Comparison of ENCODE assay signal across 22 cellular contexts in genomic region chr15:86316699-86317378, GRCh38.
DNase-seq lines count a peak whose midpoint lies in the region; ATAC-seq lines count a peak whose summit lies in the region.
"Had no signal": no experiment of that assay in that cellular context is flagged by ENCODE, and none has a peak within 500 bp of the region (broad histone marks: within the 10 kb centered on the region; RNA-seq: fewer than 3 reads in every experiment).

No MANE protein-coding gene starts in this region.

- H3K9me3 ChIP-seq in adipocyte (ENCODE audit: control insufficient read depth, low read length) (no peaks in the 10 kb centered on the region), skeletal muscle tissue (ENCODE audit: control insufficient read depth in 3 of 3, low read length in 3 of 3) (no peaks in the 10 kb centered on the region)
- H3K9me3 ChIP-seq: lower lobe of right lung, testis had no signal

- H3K4me1 ChIP-seq in adipocyte (ENCODE audit: control insufficient read depth, insufficient read depth, low read length) (peaks cover 26% of the 10 kb centered on the region), skeletal muscle tissue (ENCODE audit: control insufficient read depth in 3 of 3, insufficient read depth in 3 of 3, low read length in 3 of 3) (no peaks in the 10 kb centered on the region)
- H3K4me1 ChIP-seq: lower lobe of right lung, testis had no signal

- DNase-seq in DMS153 (lab: John Stamatoyannopoulos, UW) (peak; percentile 18), DMS153 treated with DMSO at 0.1 percent for 48 hours (lab: John Stamatoyannopoulos, UW; ENCODE audit: unreplicated experiment) (no peak), adipocyte (ENCODE audit: low read depth) (no peak), islet precursor cell (peak; percentile 54), NCI-H526 (lab: John Stamatoyannopoulos, UW) (no peak)
- no peak for DNase-seq in activated CD8-positive, alpha-beta memory T cell treated with anti-CD3 and anti-CD28 coated beads for 24 hours
- DNase-seq: 8988T; activated CD4-positive, alpha-beta memory T cell treated with anti-CD3 and anti-CD28 coated beads, Interleukin-2, amount 10 ng/mL, durations not matched to agents 7 days and 5 days; activated naive CD8-positive, alpha-beta T cell treated with anti-CD3 and anti-CD28 coated beads, Interleukin-2, amount 10 ng/mL, durations not matched to agents 7 days and 5 days; activated T-cell treated with anti-CD3 and anti-CD28 coated beads, Interleukin-2, amount 50 U/mL, for 4 hours; brain microvascular endothelial cell; C1 segment of cervical spinal cord; immature natural killer cell; lower lobe of right lung; naive thymus-derived CD8-positive, alpha-beta T cell; NCI-H2227 treated with DMSO at 0.1 percent for 48 hours; SHP77; testis had no signal

- no peaks in the 10 kb centered on the region for H3K27me3 ChIP-seq in adipocyte (replicated peaks; ENCODE audit: control insufficient read depth, insufficient read depth, low read length)
- no peaks in the 10 kb centered on the region for H3K27me3 ChIP-seq in skeletal muscle tissue (ENCODE audit: control insufficient read depth in 3 of 3, insufficient read depth in 3 of 3, low read length in 3 of 3)
- H3K27me3 ChIP-seq: brain microvascular endothelial cell, testis had no signal

- H3K4me3 ChIP-seq in adipocyte (ENCODE audit: low read length): peak overlapping the region; percentile 53
- H3K4me3 ChIP-seq in skeletal muscle tissue (ENCODE audit: low read length in 3 of 3): no peak overlapping the region
- H3K4me3 ChIP-seq: heart left ventricle, lower lobe of right lung, testis had no signal

- H3K9ac ChIP-seq in adipocyte (ENCODE audit: low read length) (peak overlapping the region; percentile 24), skeletal muscle tissue (ENCODE audit: low read depth in 1 of 3, low read length in 3 of 3) (no peak overlapping the region)

- ATAC-seq in GM21528 (IDR thresholded peaks at IDR 0.05; ENCODE audit: low FRiP score, unreplicated experiment): no peak
- ATAC-seq: activated T-cell treated with anti-CD3 and anti-CD28 coated beads, Interleukin-2, amount 50 U/mL, for 4 hours; lower lobe of right lung; naive thymus-derived CD8-positive, alpha-beta T cell had no signal

- H3K36me3 ChIP-seq in adipocyte (ENCODE audit: control insufficient read depth, insufficient read depth, low read length, severe bottlenecking) (no peaks in the 10 kb centered on the region), skeletal muscle tissue (ENCODE audit: control insufficient read depth in 3 of 3, insufficient read depth in 3 of 3, low read length in 3 of 3) (peaks cover 0 to 3% (median 0%) of the 10 kb centered on the region in 3 donors)
- H3K36me3 ChIP-seq: brain microvascular endothelial cell, heart left ventricle, lower lobe of right lung had no signal

- peak overlapping the region; percentile 39 for H3K27ac ChIP-seq in skeletal muscle tissue (ENCODE audit: low read depth, low read length)
- H3K27ac ChIP-seq: brain microvascular endothelial cell, lower lobe of right lung, testis, VCaP had no signal

Comparison
In these comparisons a context has a peak if more than half of its experiments do, and no peak if none do; other contexts are left out.
1. DNase-seq: peak in DMS153 (single experiment) and islet precursor cell (single experiment); none in DMS153 treated with DMSO at 0.1 percent for 48 hours (single experiment), adipocyte (single experiment), activated CD8-positive, alpha-beta memory T cell treated with anti-CD3 and anti-CD28 coated beads for 24 hours (single experiment) and NCI-H526 (0 of 2).